Comparison of ENCODE assay signal across 11 cellular contexts in genomic region chr10:91511549-91512330, GRCh38.
DNase-seq lines count a peak whose midpoint lies in the region; ATAC-seq and TF ChIP-seq lines count a peak whose summit lies in the region.
"Had no signal": no experiment of that assay in that cellular context is flagged by ENCODE, and none has a peak within 500 bp of the region (broad histone marks: within the 10 kb centered on the region; RNA-seq: fewer than 3 reads in every experiment).

No MANE protein-coding gene starts in this region.

- peak overlapping the region; percentile 58 to 85; a peak in 3 of 4 replicates for H3K27ac ChIP-seq in SK-N-SH (ENCODE audit: low read depth in 2 of 2, low read length in 1 of 2)
- H3K27ac ChIP-seq: spleen had no signal

- H3K9me3 Mint-ChIP-seq in activated CD4-positive, alpha-beta T cell treated with anti-CD3 and anti-CD28 coated beads for 36 hours (ENCODE audit: low read depth): no peaks in the 10 kb centered on the region
- H3K9me3 Mint-ChIP-seq in activated CD4-positive, alpha-beta T cell treated with anti-CD3 and anti-CD28 coated beads, Interleukin-2, amount 10 ng/mL, durations not matched to agents 7 days and 5 days: no peaks in the 10 kb centered on the region
- no peaks in the 10 kb centered on the region for H3K9me3 Mint-ChIP-seq in stimulated activated effector memory CD8-positive, alpha-beta T cell treated with anti-CD3 and anti-CD28 coated beads, Interleukin-12 subunit alpha, Interleukin-12 subunit beta, amount 100 ng/mL, for 72 hours
- no peaks in the 10 kb centered on the region for H3K9me3 Mint-ChIP-seq in activated T-helper 2 cell treated with anti-CD3 and anti-CD28 coated beads, Interferon-gamma antibody, Interleukin-2, Interleukin-4, amounts not matched to agents 10 μg/mL and 5 μg/mL and 100 μg/mL, durations not matched to agents 14 hours and 24 hours and 36 hours

- no peaks in the 10 kb centered on the region for H3K79me2 ChIP-seq in SK-N-SH (ENCODE audit: insufficient read depth)

- no peaks in the 10 kb centered on the region for H3K9me2 ChIP-seq in SK-N-SH

- H3K4me1 Mint-ChIP-seq in activated CD4-positive, alpha-beta T cell treated with anti-CD3 and anti-CD28 coated beads for 36 hours: no peaks in the 10 kb centered on the region
- peaks cover 2% of the 10 kb centered on the region for H3K4me1 Mint-ChIP-seq in activated CD4-positive, alpha-beta T cell treated with anti-CD3 and anti-CD28 coated beads, Interleukin-2, amount 10 ng/mL, durations not matched to agents 7 days and 5 days
- no peaks in the 10 kb centered on the region for H3K4me1 Mint-ChIP-seq in stimulated activated effector memory CD8-positive, alpha-beta T cell treated with anti-CD3 and anti-CD28 coated beads, Interleukin-12 subunit alpha, Interleukin-12 subunit beta, amount 100 ng/mL, for 72 hours
- peaks cover 6% of the 10 kb centered on the region for H3K4me1 Mint-ChIP-seq in activated T-helper 2 cell treated with anti-CD3 and anti-CD28 coated beads, Interferon-gamma antibody, Interleukin-2, Interleukin-4, amounts not matched to agents 10 μg/mL and 5 μg/mL and 100 μg/mL, durations not matched to agents 14 hours and 24 hours and 36 hours (ENCODE audit: low read depth)

- H3K36me3 ChIP-seq in SK-N-SH (replicated peaks in 1 of 2; ENCODE audit: control insufficient read depth in 1 of 2, insufficient read depth in 2 of 2, low read length in 1 of 2): peaks cover 0 to 4% of the 10 kb centered on the region in 2 experiments
- H3K36me3 ChIP-seq: spleen had no signal

- H3K27ac Mint-ChIP-seq in activated CD4-positive, alpha-beta T cell treated with anti-CD3 and anti-CD28 coated beads for 36 hours: no peak overlapping the region
- H3K27ac Mint-ChIP-seq in activated CD4-positive, alpha-beta T cell treated with anti-CD3 and anti-CD28 coated beads, Interleukin-2, amount 10 ng/mL, durations not matched to agents 7 days and 5 days: no peak overlapping the region
- no peak overlapping the region for H3K27ac Mint-ChIP-seq in stimulated activated effector memory CD8-positive, alpha-beta T cell treated with anti-CD3 and anti-CD28 coated beads, Interleukin-12 subunit alpha, Interleukin-12 subunit beta, amount 100 ng/mL, for 72 hours
- no peak overlapping the region for H3K27ac Mint-ChIP-seq in activated T-helper 2 cell treated with anti-CD3 and anti-CD28 coated beads, Interferon-gamma antibody, Interleukin-2, Interleukin-4, amounts not matched to agents 10 μg/mL and 5 μg/mL and 100 μg/mL, durations not matched to agents 14 hours and 24 hours and 36 hours
- H3K27ac Mint-ChIP-seq: stimulated activated naive B cell treated with anti-CD40 and anti-IgM and Interleukin-4, amounts not matched to agents 10 μg/mL and 1 μg/mL and 100 μg/mL, for 72 hours had no signal

- peak overlapping the region; percentile 42 for H3K4me2 ChIP-seq in SK-N-SH

- DNase-seq in activated CD4-positive, alpha-beta T cell treated with anti-CD3 and anti-CD28 coated beads for 36 hours: no peak
- no peak for DNase-seq in activated CD4-positive, alpha-beta T cell treated with anti-CD3 and anti-CD28 coated beads, Interleukin-2, amount 10 ng/mL, durations not matched to agents 7 days and 5 days
- DNase-seq in SK-N-SH (no peak), fibroblast of the aortic adventitia (ENCODE audit: low read depth) (peak; percentile 68), cerebellum (ENCODE audit: low spot score) (no peak)
- DNase-seq in stimulated activated effector memory CD8-positive, alpha-beta T cell treated with anti-CD3 and anti-CD28 coated beads, Interleukin-12 subunit alpha, Interleukin-12 subunit beta, amount 100 ng/mL, for 72 hours (ENCODE audit: low spot score in 2 of 2): no peak
- DNase-seq in activated T-helper 2 cell treated with anti-CD3 and anti-CD28 coated beads, Interferon-gamma antibody, Interleukin-2, Interleukin-4, amounts not matched to agents 10 μg/mL and 5 μg/mL and 100 μg/mL, durations not matched to agents 14 hours and 24 hours and 36 hours (ENCODE audit: low spot score): no peak
- DNase-seq: activated gamma-delta T cell; spleen; stimulated activated naive B cell treated with anti-CD40 and anti-IgM and Interleukin-4, amounts not matched to agents 10 μg/mL and 1 μg/mL and 100 μg/mL, for 72 hours had no signal

- no peaks in the 10 kb centered on the region for H4K20me1 ChIP-seq in SK-N-SH (ENCODE audit: insufficient read depth)

- no peak overlapping the region for H3K4me3 Mint-ChIP-seq in activated CD4-positive, alpha-beta T cell treated with anti-CD3 and anti-CD28 coated beads for 36 hours
- H3K4me3 Mint-ChIP-seq in activated CD4-positive, alpha-beta T cell treated with anti-CD3 and anti-CD28 coated beads, Interleukin-2, amount 10 ng/mL, durations not matched to agents 7 days and 5 days: no peak overlapping the region
- H3K4me3 Mint-ChIP-seq in stimulated activated effector memory CD8-positive, alpha-beta T cell treated with anti-CD3 and anti-CD28 coated beads, Interleukin-12 subunit alpha, Interleukin-12 subunit beta, amount 100 ng/mL, for 72 hours: no peak overlapping the region
- H3K4me3 Mint-ChIP-seq in activated T-helper 2 cell treated with anti-CD3 and anti-CD28 coated beads, Interferon-gamma antibody, Interleukin-2, Interleukin-4, amounts not matched to agents 10 μg/mL and 5 μg/mL and 100 μg/mL, durations not matched to agents 14 hours and 24 hours and 36 hours (ENCODE audit: low read depth): no peak overlapping the region
- H3K4me3 Mint-ChIP-seq: stimulated activated naive B cell treated with anti-CD40 and anti-IgM and Interleukin-4, amounts not matched to agents 10 μg/mL and 1 μg/mL and 100 μg/mL, for 72 hours had no signal

- CTCF ChIA-PET in activated CD4-positive, alpha-beta T cell treated with anti-CD3 and anti-CD28 coated beads for 36 hours (lab: Charles Lee): no interaction called here
- CTCF ChIA-PET in activated CD4-positive, alpha-beta T cell treated with anti-CD3 and anti-CD28 coated beads, Interleukin-2, amount 10 ng/mL, durations not matched to agents 7 days and 5 days (lab: Charles Lee): no interaction called here
- CTCF ChIA-PET in SK-N-SH (lab: Yijun Ruan, JAX): interaction anchor here (0.6 to 1.2 kb wide), 3 partner anchors 19 to 124 kb away, joined by 3 read pairs; no protein-coding TSS in a partner anchor

- peak overlapping the region; percentile 35; the same call in 1 of the 2 replicates for H3K9ac ChIP-seq in SK-N-SH

- peak; percentile 74 for ATAC-seq in activated CD4-positive, alpha-beta T cell treated with anti-CD3 and anti-CD28 coated beads for 36 hours
- peak; percentile 84 for ATAC-seq in stimulated activated effector memory CD8-positive, alpha-beta T cell treated with anti-CD3 and anti-CD28 coated beads, Interleukin-12 subunit alpha, Interleukin-12 subunit beta, amount 100 ng/mL, for 72 hours
- ATAC-seq in GM19395 (IDR thresholded peaks at IDR 0.05; ENCODE audit: unreplicated experiment): no peak
- ATAC-seq: stimulated activated naive B cell treated with anti-CD40 and anti-IgM and Interleukin-4, amounts not matched to agents 10 μg/mL and 1 μg/mL and 100 μg/mL, for 72 hours had no signal

- H3K4me3 ChIP-seq in SK-N-SH (ENCODE audit: low read depth in 2 of 2, low read length in 1 of 2) (no peak overlapping the region), fibroblast of the aortic adventitia (ENCODE audit: low read depth, low read length) (no peak overlapping the region)
- H3K4me3 ChIP-seq: spleen had no signal

- WGBS in SK-N-SH (ENCODE audit: low lambda C conversion rate): 74% methylated on average over 5 of the region's 5 CpGs

- no peaks in the 10 kb centered on the region for H3K9me3 ChIP-seq in SK-N-SH
- H3K9me3 ChIP-seq: spleen had no signal

- intact Hi-C loops in activated CD4-positive, alpha-beta T cell treated with anti-CD3 and anti-CD28 coated beads for 36 hours (cut with DNase I, micrococcal nuclease): no loop called here
- intact Hi-C loops in activated T-helper 2 cell treated with anti-CD3 and anti-CD28 coated beads, Interferon-gamma antibody, Interleukin-2, Interleukin-4, amounts not matched to agents 10 μg/mL and 5 μg/mL and 100 μg/mL, durations not matched to agents 14 hours and 24 hours and 36 hours (cut with micrococcal nuclease): no loop called here

- H3K36me3 Mint-ChIP-seq in activated CD4-positive, alpha-beta T cell treated with anti-CD3 and anti-CD28 coated beads for 36 hours (ENCODE audit: low read depth): no peaks in the 10 kb centered on the region
- no peaks in the 10 kb centered on the region for H3K36me3 Mint-ChIP-seq in activated CD4-positive, alpha-beta T cell treated with anti-CD3 and anti-CD28 coated beads, Interleukin-2, amount 10 ng/mL, durations not matched to agents 7 days and 5 days (ENCODE audit: low read depth)
- H3K36me3 Mint-ChIP-seq in stimulated activated effector memory CD8-positive, alpha-beta T cell treated with anti-CD3 and anti-CD28 coated beads, Interleukin-12 subunit alpha, Interleukin-12 subunit beta, amount 100 ng/mL, for 72 hours: no peaks in the 10 kb centered on the region
- H3K36me3 Mint-ChIP-seq in activated T-helper 2 cell treated with anti-CD3 and anti-CD28 coated beads, Interferon-gamma antibody, Interleukin-2, Interleukin-4, amounts not matched to agents 10 μg/mL and 5 μg/mL and 100 μg/mL, durations not matched to agents 14 hours and 24 hours and 36 hours (ENCODE audit: low read depth): no peaks in the 10 kb centered on the region

- H3K4me1 ChIP-seq in SK-N-SH (ENCODE audit: control insufficient read depth in 1 of 2, insufficient read depth in 2 of 2, low read depth in 1 of 2, low read length in 1 of 2): peaks cover 0 to 27% of the 10 kb centered on the region in 2 experiments; a peak in 3 of 4 replicates
- H3K4me1 ChIP-seq: spleen had no signal

- no peaks in the 10 kb centered on the region for H3K27me3 ChIP-seq in SK-N-SH (ENCODE audit: insufficient read depth)
- H3K27me3 ChIP-seq: spleen had no signal

- POLR2A ChIA-PET in activated CD4-positive, alpha-beta T cell treated with anti-CD3 and anti-CD28 coated beads for 36 hours (lab: Charles Lee): no interaction called here
- POLR2A ChIA-PET in activated CD4-positive, alpha-beta T cell treated with anti-CD3 and anti-CD28 coated beads, Interleukin-2, amount 10 ng/mL, durations not matched to agents 7 days and 5 days (lab: Charles Lee): no interaction called here
- POLR2A ChIA-PET in SK-N-SH (lab: Yijun Ruan, JAX): no interaction called here

- TF ChIP-seq CTCF in SK-N-SH (IDR thresholded peaks at IDR 0.05) (no peak), fibroblast of the aortic adventitia (IDR thresholded peaks at IDR 0.05; ENCODE audit: insufficient read depth, low read length) (no peak)

- peak in 1 of 2 experiments; percentile 56; a peak in 2 of 4 replicates for TF ChIP-seq EP300 in SK-N-SH (IDR thresholded peaks at IDR 0.05; ENCODE audit: borderline replicate concordance in 1 of 2, low read depth in 1 of 2, low read length in 1 of 2)

- TF ChIP-seq RAD21 in SK-N-SH (IDR thresholded peaks at IDR 0.05; ENCODE audit: low read length): no peak

- H2AFZ ChIP-seq in SK-N-SH (ENCODE audit: low read depth): no peak overlapping the region

- peaks cover 25% of the 10 kb centered on the region for H3F3A ChIP-seq in SK-N-SH (replicated peaks; ENCODE audit: insufficient read depth)

- H3K27me3 Mint-ChIP-seq in activated CD4-positive, alpha-beta T cell treated with anti-CD3 and anti-CD28 coated beads for 36 hours: no peaks in the 10 kb centered on the region
- no peaks in the 10 kb centered on the region for H3K27me3 Mint-ChIP-seq in activated CD4-positive, alpha-beta T cell treated with anti-CD3 and anti-CD28 coated beads, Interleukin-2, amount 10 ng/mL, durations not matched to agents 7 days and 5 days
- no peaks in the 10 kb centered on the region for H3K27me3 Mint-ChIP-seq in activated T-helper 2 cell treated with anti-CD3 and anti-CD28 coated beads, Interferon-gamma antibody, Interleukin-2, Interleukin-4, amounts not matched to agents 10 μg/mL and 5 μg/mL and 100 μg/mL, durations not matched to agents 14 hours and 24 hours and 36 hours (ENCODE audit: low read depth)
- H3K27me3 Mint-ChIP-seq: stimulated activated naive B cell treated with anti-CD40 and anti-IgM and Interleukin-4, amounts not matched to agents 10 μg/mL and 1 μg/mL and 100 μg/mL, for 72 hours had no signal
